In genomic region chr21:32733356-32733755, GRCh38 we compare ENCODE assay signal across 27 cellular contexts. TPM values are rescaled to one million over a fixed set of nuclear protein-coding genes. Genes with fewer than 3 reads are reported as not detected.
DNase-seq lines count a peak whose midpoint lies in the region; ATAC-seq and TF ChIP-seq lines count a peak whose summit lies in the region.
"Had no signal": no experiment of that assay in that cellular context is flagged by ENCODE, and none has a peak within 500 bp of the region (broad histone marks: within the 10 kb centered on the region; RNA-seq: fewer than 3 reads in every experiment).

No MANE protein-coding gene starts in this region.

- H3K27ac ChIP-seq in naive thymus-derived CD4-positive, alpha-beta T cell (ENCODE audit: low read depth, low read length) = no peak overlapping the region
- H3K27ac ChIP-seq in RWPE1 (no peak overlapping the region), colonic mucosa (no peak overlapping the region)
- H3K27ac ChIP-seq: gastroesophageal sphincter, psoas muscle, upper lobe of right lung had no signal

- POLR2A ChIA-PET in activated CD8-positive, alpha-beta T cell treated with anti-CD3 and anti-CD28 coated beads for 36 hours (lab: Charles Lee) = no interaction called here
- POLR2A ChIA-PET in activated CD8-positive, alpha-beta T cell treated with anti-CD3 and anti-CD28 coated beads, Interleukin-2, amount 10 ng/mL, durations not matched to agents 7 days and 5 days (lab: Charles Lee) = interaction anchor here (2.0 kb wide), 1 partner anchor 38 kb away, joined by 5 read pairs; the partner anchor contains the start of gene PAXBP1
- POLR2A ChIA-PET in naive thymus-derived CD4-positive, alpha-beta T cell (lab: Charles Lee) = no interaction called here
- POLR2A ChIA-PET in RWPE1 (lab: Yijun Ruan, JAX; ENCODE audit: low non-redundant PET) = no interaction called here

- peaks cover 3 to 4% (median 4%) of the 10 kb centered on the region in 3 experiments for H3K36me3 ChIP-seq in naive thymus-derived CD4-positive, alpha-beta T cell (ENCODE audit: control insufficient read depth in 2 of 3, insufficient read depth in 3 of 3, low read length in 3 of 3)
- no peaks in the 10 kb centered on the region for H3K36me3 ChIP-seq in colonic mucosa

- no peaks in the 10 kb centered on the region for H3K27me3 Mint-ChIP-seq in activated CD8-positive, alpha-beta T cell treated with anti-CD3 and anti-CD28 coated beads for 36 hours
- no peaks in the 10 kb centered on the region for H3K27me3 Mint-ChIP-seq in activated CD8-positive, alpha-beta T cell treated with anti-CD3 and anti-CD28 coated beads, Interleukin-2, amount 10 ng/mL, durations not matched to agents 7 days and 5 days (ENCODE audit: low read depth)
- H3K27me3 Mint-ChIP-seq in naive thymus-derived CD4-positive, alpha-beta T cell = no peaks in the 10 kb centered on the region
- H3K27me3 Mint-ChIP-seq: activated CD8-positive, alpha-beta memory T cell treated with anti-CD3 and anti-CD28 coated beads, Interleukin-2, amount 10 ng/mL, durations not matched to agents 7 days and 5 days; IgD-negative memory B cell had no signal

- peaks cover 52% of the 10 kb centered on the region for H3K4me1 Mint-ChIP-seq in activated CD8-positive, alpha-beta T cell treated with anti-CD3 and anti-CD28 coated beads for 36 hours (ENCODE audit: low read depth)
- H3K4me1 Mint-ChIP-seq in activated CD8-positive, alpha-beta T cell treated with anti-CD3 and anti-CD28 coated beads, Interleukin-2, amount 10 ng/mL, durations not matched to agents 7 days and 5 days (ENCODE audit: low read depth) = peaks cover 17% of the 10 kb centered on the region
- peaks cover 13 to 64% (median 51%) of the 10 kb centered on the region in 7 donors for H3K4me1 Mint-ChIP-seq in naive thymus-derived CD4-positive, alpha-beta T cell

- intact Hi-C loops in activated CD8-positive, alpha-beta T cell treated with anti-CD3 and anti-CD28 coated beads for 36 hours (cut with micrococcal nuclease) = no loop called here
- intact Hi-C loops in naive thymus-derived CD4-positive, alpha-beta T cell (cut with micrococcal nuclease) = no loop called here
- intact Hi-C loops in colonic mucosa (cut with DNase I) = loop anchor here (5.0 kb wide), 1 partner anchor 34 kb away; no protein-coding TSS in a partner anchor

- H3K9me3 ChIP-seq in naive thymus-derived CD4-positive, alpha-beta T cell (ENCODE audit: control insufficient read depth in 2 of 3, low read length in 3 of 3) = no peaks in the 10 kb centered on the region
- no peaks in the 10 kb centered on the region for H3K9me3 ChIP-seq in colonic mucosa
- H3K9me3 ChIP-seq: gastroesophageal sphincter, psoas muscle, upper lobe of right lung had no signal

- H3K9me3 Mint-ChIP-seq in activated CD8-positive, alpha-beta T cell treated with anti-CD3 and anti-CD28 coated beads for 36 hours = peaks cover 3% of the 10 kb centered on the region
- no peaks in the 10 kb centered on the region for H3K9me3 Mint-ChIP-seq in activated CD8-positive, alpha-beta T cell treated with anti-CD3 and anti-CD28 coated beads, Interleukin-2, amount 10 ng/mL, durations not matched to agents 7 days and 5 days (ENCODE audit: insufficient read depth)
- H3K9me3 Mint-ChIP-seq in naive thymus-derived CD4-positive, alpha-beta T cell = peaks cover 0 to 3% (median 0%) of the 10 kb centered on the region in 11 donors
- H3K9me3 Mint-ChIP-seq: IgD-negative memory B cell had no signal

- no peak overlapping the region for H3K4me3 Mint-ChIP-seq in activated CD8-positive, alpha-beta T cell treated with anti-CD3 and anti-CD28 coated beads for 36 hours
- no peak overlapping the region for H3K4me3 Mint-ChIP-seq in activated CD8-positive, alpha-beta T cell treated with anti-CD3 and anti-CD28 coated beads, Interleukin-2, amount 10 ng/mL, durations not matched to agents 7 days and 5 days
- H3K4me3 Mint-ChIP-seq in naive thymus-derived CD4-positive, alpha-beta T cell = peak overlapping the region in 4 of 10 donors; percentile 1 to 41 (median 30)
- H3K4me3 Mint-ChIP-seq: activated CD8-positive, alpha-beta memory T cell treated with anti-CD3 and anti-CD28 coated beads, Interleukin-2, amount 10 ng/mL, durations not matched to agents 7 days and 5 days; IgD-negative memory B cell had no signal

- DNase-seq in activated CD8-positive, alpha-beta T cell treated with anti-CD3 and anti-CD28 coated beads for 36 hours = peak; percentile 55
- no peak for DNase-seq in activated CD8-positive, alpha-beta T cell treated with anti-CD3 and anti-CD28 coated beads, Interleukin-2, amount 10 ng/mL, durations not matched to agents 7 days and 5 days
- DNase-seq in activated CD4-positive, alpha-beta T cell treated with anti-CD3 and anti-CD28 coated beads, Interleukin-2, amount 50 U/mL, for 48 hours = peak; percentile 43 to 63
- DNase-seq in naive thymus-derived CD4-positive, alpha-beta T cell = no peak
- peak; percentile 30 to 53 (median 47) for DNase-seq in stimulated activated CD4-positive, alpha-beta T cell treated with anti-CD3 and anti-CD28 coated beads, TNF-alpha, amount 100 ng/mL, for 48 hours (ENCODE audit: low read depth in 3 of 3)
- DNase-seq in GM20000 (ENCODE audit: low spot score) (no peak), RWPE1 (ENCODE audit: low spot score) (no peak), colonic mucosa (no peak)
- DNase-seq: ACHN; activated CD8-positive, alpha-beta memory T cell treated with anti-CD3 and anti-CD28 coated beads, Interleukin-2, amount 10 ng/mL, durations not matched to agents 7 days and 5 days; activated gamma-delta T cell; aorta; COR-L47; GF-D8; GOT3; hippocampal formation; NCI-H1105 treated with DMSO at 0.1 percent for 48 hours; NCI-H2029; NCI-H345; NCI-H748 treated with DMSO at 0.1 percent for 48 hours; nucleus accumbens; psoas muscle; T-helper 9 cell; upper lobe of right lung had no signal

- CTCF ChIA-PET in activated CD8-positive, alpha-beta T cell treated with anti-CD3 and anti-CD28 coated beads for 36 hours (lab: Charles Lee) = interaction anchor here (0.7 kb wide), 1 partner anchor 76 kb away, joined by 3 read pairs; no protein-coding TSS in a partner anchor
- CTCF ChIA-PET in activated CD8-positive, alpha-beta T cell treated with anti-CD3 and anti-CD28 coated beads, Interleukin-2, amount 10 ng/mL, durations not matched to agents 7 days and 5 days (lab: Charles Lee) = interaction anchor here (1.0 kb wide), 1 partner anchor 14 kb away, joined by 3 read pairs; no protein-coding TSS in a partner anchor
- CTCF ChIA-PET in naive thymus-derived CD4-positive, alpha-beta T cell (lab: Charles Lee) = no interaction called here
- CTCF ChIA-PET in RWPE1 (lab: Yijun Ruan, JAX) = no interaction called here

- peaks cover 0 to 35% of the 10 kb centered on the region in 2 donors for H3K4me1 ChIP-seq in naive thymus-derived CD4-positive, alpha-beta T cell (ENCODE audit: control insufficient read depth in 2 of 2, insufficient read depth in 2 of 2, low read length in 2 of 2)
- H3K4me1 ChIP-seq in colonic mucosa = no peaks in the 10 kb centered on the region
- H3K4me1 ChIP-seq: upper lobe of right lung had no signal

- peak; percentile 55 for ATAC-seq in activated CD8-positive, alpha-beta T cell treated with anti-CD3 and anti-CD28 coated beads for 36 hours
- ATAC-seq in activated CD8-positive, alpha-beta T cell treated with anti-CD3 and anti-CD28 coated beads, Interleukin-2, amount 10 ng/mL, durations not matched to agents 7 days and 5 days = no peak
- ATAC-seq in naive thymus-derived CD4-positive, alpha-beta T cell = no peak
- ATAC-seq: activated CD8-positive, alpha-beta memory T cell treated with anti-CD3 and anti-CD28 coated beads, Interleukin-2, amount 10 ng/mL, durations not matched to agents 7 days and 5 days; gastroesophageal sphincter; left lobe of liver; psoas muscle; upper lobe of right lung had no signal

- H3K4me3 ChIP-seq in naive thymus-derived CD4-positive, alpha-beta T cell (ENCODE audit: low read length) = no peak overlapping the region
- H3K4me3 ChIP-seq in colonic mucosa = no peak overlapping the region
- H3K4me3 ChIP-seq: gastroesophageal sphincter, psoas muscle, upper lobe of right lung had no signal

- peak overlapping the region; percentile 30 for H3K27ac Mint-ChIP-seq in activated CD8-positive, alpha-beta T cell treated with anti-CD3 and anti-CD28 coated beads for 36 hours
- no peak overlapping the region for H3K27ac Mint-ChIP-seq in activated CD8-positive, alpha-beta T cell treated with anti-CD3 and anti-CD28 coated beads, Interleukin-2, amount 10 ng/mL, durations not matched to agents 7 days and 5 days
- H3K27ac Mint-ChIP-seq in naive thymus-derived CD4-positive, alpha-beta T cell = peak overlapping the region in 5 of 9 donors; percentile 23 to 96 (median 90)
- H3K27ac Mint-ChIP-seq: activated CD8-positive, alpha-beta memory T cell treated with anti-CD3 and anti-CD28 coated beads, Interleukin-2, amount 10 ng/mL, durations not matched to agents 7 days and 5 days; IgD-negative memory B cell had no signal

- TF ChIP-seq CTCF in activated CD8-positive, alpha-beta T cell treated with anti-CD3 and anti-CD28 coated beads for 36 hours (IDR thresholded peaks at IDR 0.05) = no peak
- no peak for TF ChIP-seq CTCF in GM20000 (IDR thresholded peaks at IDR 0.05; ENCODE audit: extremely low read depth, missing control alignments)
- TF ChIP-seq CTCF in RWPE1 (conservative IDR thresholded peaks at IDR 0.05; ENCODE audit: low read depth) = no peak
- no peak for TF ChIP-seq CTCF in colonic mucosa (IDR thresholded peaks at IDR 0.05)

- no peak overlapping the region for H3K9ac ChIP-seq in colonic mucosa (ENCODE audit: low read depth in 2 of 2, low read length in 2 of 2)

- H3K36me3 Mint-ChIP-seq in activated CD8-positive, alpha-beta T cell treated with anti-CD3 and anti-CD28 coated beads for 36 hours (ENCODE audit: low read depth) = peaks cover 42% of the 10 kb centered on the region
- peaks cover 27% of the 10 kb centered on the region for H3K36me3 Mint-ChIP-seq in activated CD8-positive, alpha-beta T cell treated with anti-CD3 and anti-CD28 coated beads, Interleukin-2, amount 10 ng/mL, durations not matched to agents 7 days and 5 days (ENCODE audit: low read depth)
- H3K36me3 Mint-ChIP-seq in naive thymus-derived CD4-positive, alpha-beta T cell = peaks cover 3 to 23% (median 14%) of the 10 kb centered on the region in 5 donors

- no peaks in the 10 kb centered on the region for H3K27me3 ChIP-seq in naive thymus-derived CD4-positive, alpha-beta T cell (ENCODE audit: control insufficient read depth in 2 of 2, insufficient read depth in 2 of 2, low read length in 2 of 2)
- no peaks in the 10 kb centered on the region for H3K27me3 ChIP-seq in colonic mucosa
- H3K27me3 ChIP-seq: gastroesophageal sphincter, upper lobe of right lung had no signal

RNA-seq across cellular contexts. Expression of gene SYNJ1, which starts 5.5 kb away (rescaled TPM):
- 10 to 100 TPM in 1 of 2 experiments, 1 to 10 TPM in 1; 8.7 to 10.9 TPM for total RNA-seq in activated CD8-positive, alpha-beta T cell treated with anti-CD3 and anti-CD28 coated beads for 36 hours
- total RNA-seq in activated CD8-positive, alpha-beta T cell treated with anti-CD3 and anti-CD28 coated beads, Interleukin-2, amount 10 ng/mL, durations not matched to agents 7 days and 5 days = 10 to 100 TPM; 16.0 to 21.8 TPM
- total RNA-seq in naive thymus-derived CD4-positive, alpha-beta T cell = 10 to 100 TPM; 21.5 to 28.5 (median 22.2) TPM
- polyA plus RNA-seq in naive thymus-derived CD4-positive, alpha-beta T cell = 1 to 10 TPM; 4.3 to 9.8 TPM
- total RNA-seq in colonic mucosa = 10 to 100 TPM; 11.7 to 12.5 TPM

RNA-seq across cellular contexts. Expression of gene PAXBP1, which starts 38.2 kb away (rescaled TPM):
- 10 to 100 TPM; 51.9 to 52.2 TPM for total RNA-seq in activated CD8-positive, alpha-beta T cell treated with anti-CD3 and anti-CD28 coated beads for 36 hours
- total RNA-seq in activated CD8-positive, alpha-beta T cell treated with anti-CD3 and anti-CD28 coated beads, Interleukin-2, amount 10 ng/mL, durations not matched to agents 7 days and 5 days = 10 to 100 TPM; 48.4 to 52.7 TPM
- 10 to 100 TPM; 49.2 to 79.2 (median 57.0) TPM for total RNA-seq in naive thymus-derived CD4-positive, alpha-beta T cell
- 10 to 100 TPM in 1 of 2 donors, 1 to 10 TPM in 1; 6.5 to 15.3 TPM for polyA plus RNA-seq in naive thymus-derived CD4-positive, alpha-beta T cell
- 10 to 100 TPM; 25.0 to 31.5 TPM for total RNA-seq in colonic mucosa

Comparison
In these comparisons a context has a peak if more than half of its experiments do, and no peak if none do; other contexts are left out.
1. DNase-seq: peak in activated CD8-positive, alpha-beta T cell treated with anti-CD3 and anti-CD28 coated beads for 36 hours (single experiment), activated CD4-positive, alpha-beta T cell treated with anti-CD3 and anti-CD28 coated beads, Interleukin-2, amount 50 U/mL, for 48 hours (2 of 2) and stimulated activated CD4-positive, alpha-beta T cell treated with anti-CD3 and anti-CD28 coated beads, TNF-alpha, amount 100 ng/mL, for 48 hours (3 of 3); none in activated CD8-positive, alpha-beta T cell treated with anti-CD3 and anti-CD28 coated beads, Interleukin-2, amount 10 ng/mL, durations not matched to agents 7 days and 5 days (single experiment), naive thymus-derived CD4-positive, alpha-beta T cell (0 of 9), GM20000 (single experiment), RWPE1 (single experiment) and colonic mucosa (single experiment).
2. CTCF ChIA-PET loops: an anchor here in activated CD8-positive, alpha-beta T cell treated with anti-CD3 and anti-CD28 coated beads for 36 hours (0.7 kb wide) and activated CD8-positive, alpha-beta T cell treated with anti-CD3 and anti-CD28 coated beads, Interleukin-2, amount 10 ng/mL, durations not matched to agents 7 days and 5 days (1.0 kb wide); none called in naive thymus-derived CD4-positive, alpha-beta T cell and RWPE1.